9 cellular contexts compared by ENCODE assay signal in genomic region chr6:137869781-137870180, GRCh38. TPM values are rescaled to one million over a fixed set of nuclear protein-coding genes. Genes with fewer than 3 reads are reported as not detected.
DNase-seq lines count a peak whose midpoint lies in the region; ATAC-seq and TF ChIP-seq lines count a peak whose summit lies in the region.
"Had no signal": no experiment of that assay in that cellular context is flagged by ENCODE, and none has a peak within 500 bp of the region (broad histone marks: within the 10 kb centered on the region; RNA-seq: fewer than 3 reads in every experiment).

No MANE protein-coding gene starts in this region.

- no peaks in the 10 kb centered on the region for H3K9me3 Mint-ChIP-seq in activated naive CD4-positive, alpha-beta T cell treated with anti-CD3 and anti-CD28 coated beads, Interleukin-2, amount 10 ng/mL, durations not matched to agents 7 days and 5 days

- TF ChIP-seq CTCF in lower lobe of right lung (IDR thresholded peaks at IDR 0.05) (no peak), upper lobe of left lung (IDR thresholded peaks at IDR 0.05) (no peak)

- TF ChIP-seq POLR2A in upper lobe of left lung (IDR thresholded peaks at IDR 0.05) = no peak

- no peak for DNase-seq in activated naive CD4-positive, alpha-beta T cell treated with anti-CD3 and anti-CD28 coated beads, Interleukin-2, amount 10 ng/mL, durations not matched to agents 7 days and 5 days
- DNase-seq in activated naive CD4-positive, alpha-beta T cell treated with anti-CD3 and anti-CD28 coated beads, Interleukin-2, amount 50 U/mL, for 16 hours = no peak
- DNase-seq in adipocyte (ENCODE audit: low read depth) (no peak), lower lobe of right lung (no peak), upper lobe of left lung (no peak), middle frontal gyrus (ENCODE audit: extremely low spot score, low spot score) (no peak), NCI-H1105 (lab: John Stamatoyannopoulos, UW) (no peak)
- no peak for DNase-seq in activated CD4-positive, CD25-positive, alpha-beta regulatory T cell (lab: John Stamatoyannopoulos, UW)

- H3K4me1 Mint-ChIP-seq in activated naive CD4-positive, alpha-beta T cell treated with anti-CD3 and anti-CD28 coated beads, Interleukin-2, amount 10 ng/mL, durations not matched to agents 7 days and 5 days = peaks cover 77% of the 10 kb centered on the region

- H3K27me3 ChIP-seq in adipocyte (replicated peaks; ENCODE audit: control insufficient read depth, insufficient read depth, low read length) (no peaks in the 10 kb centered on the region), lower lobe of right lung (ENCODE audit: low read depth) (no peaks in the 10 kb centered on the region), upper lobe of left lung (no peaks in the 10 kb centered on the region)
- H3K27me3 ChIP-seq: tibial nerve had no signal

- H3K36me3 Mint-ChIP-seq in activated naive CD4-positive, alpha-beta T cell treated with anti-CD3 and anti-CD28 coated beads, Interleukin-2, amount 10 ng/mL, durations not matched to agents 7 days and 5 days = peaks cover 55% of the 10 kb centered on the region

- peak overlapping the region; percentile 93 for H3K4me3 Mint-ChIP-seq in activated naive CD4-positive, alpha-beta T cell treated with anti-CD3 and anti-CD28 coated beads, Interleukin-2, amount 10 ng/mL, durations not matched to agents 7 days and 5 days

- WGBS in upper lobe of left lung, 2 donors = 82 to 95% methylated on average over 1 of the region's 1 CpG

- H3K27ac Mint-ChIP-seq in activated naive CD4-positive, alpha-beta T cell treated with anti-CD3 and anti-CD28 coated beads, Interleukin-2, amount 10 ng/mL, durations not matched to agents 7 days and 5 days = peak overlapping the region; percentile 57

- no peaks in the 10 kb centered on the region for H3K9me3 ChIP-seq in adipocyte (ENCODE audit: control insufficient read depth, low read length)
- no peaks in the 10 kb centered on the region for H3K9me3 ChIP-seq in lower lobe of right lung
- H3K9me3 ChIP-seq in upper lobe of left lung = no peaks in the 10 kb centered on the region
- H3K9me3 ChIP-seq: tibial nerve had no signal

- H3K4me1 ChIP-seq in adipocyte (ENCODE audit: control insufficient read depth, insufficient read depth, low read length) = peaks cover 65% of the 10 kb centered on the region
- H3K4me1 ChIP-seq in lower lobe of right lung = peaks cover 73% of the 10 kb centered on the region
- peaks cover 38 to 70% (median 59%) of the 10 kb centered on the region in 4 donors for H3K4me1 ChIP-seq in upper lobe of left lung

- intact Hi-C loops in lower lobe of right lung (cut with DNase I) = loop anchor here (10.0 kb wide), 1 partner anchor 155 kb away; no protein-coding TSS in a partner anchor

- peak overlapping the region; percentile 28 for H3K27ac ChIP-seq in lower lobe of right lung
- H3K27ac ChIP-seq in upper lobe of left lung = peak overlapping the region; percentile 36 to 99 (median 80)

- no peak for ATAC-seq in lower lobe of right lung
- ATAC-seq in upper lobe of left lung (ENCODE audit: low FRiP score in 2 of 2) = no peak

- no peaks in the 10 kb centered on the region for H3K27me3 Mint-ChIP-seq in activated naive CD4-positive, alpha-beta T cell treated with anti-CD3 and anti-CD28 coated beads, Interleukin-2, amount 10 ng/mL, durations not matched to agents 7 days and 5 days

- peaks cover 8% of the 10 kb centered on the region for H3K36me3 ChIP-seq in adipocyte (ENCODE audit: control insufficient read depth, insufficient read depth, low read length, severe bottlenecking)
- H3K36me3 ChIP-seq in lower lobe of right lung = peaks cover 14% of the 10 kb centered on the region
- H3K36me3 ChIP-seq in upper lobe of left lung = peaks cover 0 to 14% (median under 1%) of the 10 kb centered on the region in 4 donors

- peak overlapping the region; percentile 93 for H3K4me3 ChIP-seq in adipocyte (ENCODE audit: low read length)
- peak overlapping the region; percentile 92 for H3K4me3 ChIP-seq in lower lobe of right lung
- H3K4me3 ChIP-seq in upper lobe of left lung = peak overlapping the region in 3 of 4 donors; percentile 72 to 80 (median 78)

- CTCF ChIA-PET in activated naive CD4-positive, alpha-beta T cell treated with anti-CD3 and anti-CD28 coated beads, Interleukin-2, amount 10 ng/mL, durations not matched to agents 7 days and 5 days (lab: Charles Lee) = interaction anchor here (0.6 to 19.6 kb wide), 25 partner anchors 10 to 1551 kb away, joined by 3 to 467 read pairs (median 5); no protein-coding TSS in a partner anchor

- peak overlapping the region; percentile 65 for H3K9ac ChIP-seq in adipocyte (ENCODE audit: low read length)

- no peak for TF ChIP-seq EP300 in upper lobe of left lung (IDR thresholded peaks at IDR 0.05)

RNA-seq across cellular contexts. Expression of gene TNFAIP3, which starts 2.7 kb away (rescaled TPM):
- total RNA-seq in lower lobe of right lung = 44.6 TPM
- 10 to 100 TPM; 35.3 to 76.4 (median 52.2) TPM for total RNA-seq in upper lobe of left lung
